25 cellular contexts compared by ENCODE assay signal in the genomic region with DNA sequence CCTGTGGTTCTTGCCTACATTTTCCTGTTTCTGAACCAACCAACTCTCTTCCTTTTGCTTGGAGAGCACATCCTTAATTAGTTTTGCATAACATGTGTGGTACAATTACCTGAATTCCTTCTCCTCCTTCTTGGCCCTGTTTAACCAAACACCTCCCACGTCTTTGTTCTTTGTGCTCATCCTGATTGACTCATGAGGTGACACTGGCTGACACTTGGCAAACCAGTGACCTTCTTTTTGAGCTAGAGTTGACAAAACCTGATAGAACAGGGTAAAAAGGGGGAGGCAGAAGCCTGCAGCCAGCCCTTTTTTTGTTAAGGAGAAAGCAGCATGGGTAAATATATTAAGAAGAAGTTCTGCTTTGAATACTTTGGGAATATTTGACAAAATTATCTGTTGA.
"Had no signal": no experiment of that assay in that cellular context is flagged by ENCODE, and none has a peak within 500 bp of the region (broad histone marks: within the 10 kb centered on the region; RNA-seq: fewer than 3 reads in every experiment).

No MANE protein-coding gene starts in this region.

- H3K4me3 ChIP-seq: heart left ventricle, left ventricle myocardium inferior, lung, ovary, skin epidermis, suprapubic skin, thoracic aorta, tibial artery, upper lobe of right lung had no signal

- FAIRE-seq: urothelium cell line had no signal

- DNase-seq: glutamatergic neuron; heart left ventricle; hypothalamus; islet precursor cell; left colon; left ventricle myocardium inferior; naive thymus-derived CD8-positive, alpha-beta T cell; ovary; retina; right cardiac atrium; stimulated activated CD4-positive, alpha-beta T cell treated with anti-CD3 and anti-CD28 coated beads, Interleukin-12 subunit alpha, Interleukin-12 subunit beta, amount 100 ng/mL, for 4 hours; stimulated activated CD4-positive, alpha-beta T cell treated with anti-CD3 and anti-CD28 coated beads, Interleukin-15, amount 100 ng/mL, for 24 hours; stimulated activated CD4-positive, alpha-beta T cell treated with anti-CD3 and anti-CD28 coated beads, Interleukin-2, amount 100 ng/mL, for 24 hours; stimulated activated CD4-positive, alpha-beta T cell treated with anti-CD3 and anti-CD28 coated beads, Interleukin-4, amount 100 ng/mL, for 24 hours; stimulated activated naive CD4-positive, alpha-beta T cell; tibial artery; trophoblast cell; upper lobe of right lung had no signal

- H3K9me3 ChIP-seq: heart left ventricle, left ventricle myocardium inferior, ovary, suprapubic skin, thoracic aorta, tibial artery, upper lobe of right lung had no signal

- ATAC-seq: heart left ventricle; left colon; naive thymus-derived CD8-positive, alpha-beta T cell; right cardiac atrium; sciatic nerve; stimulated activated effector memory CD8-positive, alpha-beta T cell treated with anti-CD3 and anti-CD28 coated beads, Interleukin-12 subunit alpha, Interleukin-12 subunit beta, amount 100 ng/mL, for 72 hours; upper lobe of right lung had no signal

- H3K27me3 ChIP-seq: heart left ventricle, ovary, suprapubic skin, tibial artery, upper lobe of right lung had no signal

- H3K36me3 ChIP-seq: heart left ventricle, left ventricle myocardium inferior, ovary, suprapubic skin, thoracic aorta, tibial artery, upper lobe of right lung had no signal

- H3K27ac ChIP-seq: heart left ventricle, left ventricle myocardium inferior, ovary, skin epidermis, suprapubic skin, thoracic aorta, tibial artery, upper lobe of right lung had no signal

- H3K4me1 ChIP-seq: upper lobe of right lung had no signal
